20 cellular contexts compared by ENCODE assay signal in genomic region chr5:92637247-92637646, GRCh38.
"Had no signal": no experiment of that assay in that cellular context is flagged by ENCODE, and none has a peak within 500 bp of the region (broad histone marks: within the 10 kb centered on the region; RNA-seq: fewer than 3 reads in every experiment).

No MANE protein-coding gene starts in this region.

- H3K36me3 Mint-ChIP-seq: activated CD8-positive, alpha-beta memory T cell treated with anti-CD3 and anti-CD28 coated beads, Interleukin-2, amount 10 ng/mL, durations not matched to agents 7 days and 5 days; activated naive CD4-positive, alpha-beta T cell treated with anti-CD3 and anti-CD28 coated beads, Interleukin-2, amount 50 U/mL, for 72 hours; brain had no signal

- ATAC-seq: activated CD8-positive, alpha-beta memory T cell treated with anti-CD3 and anti-CD28 coated beads, Interleukin-2, amount 10 ng/mL, durations not matched to agents 7 days and 5 days; activated naive CD4-positive, alpha-beta T cell treated with anti-CD3 and anti-CD28 coated beads, Interleukin-2, amount 50 U/mL, for 72 hours; activated naive CD8-positive, alpha-beta T cell treated with anti-CD3 and anti-CD28 coated beads, Interleukin-2, amount 50 U/mL, for 24 hours; T-helper 17 cell had no signal

- H3K27ac Mint-ChIP-seq: activated B cell treated with CpG ODN at 0.5 μM for 24 hours; activated CD4-positive, alpha-beta T cell treated with anti-CD3 and anti-CD28 coated beads, Interleukin-2, amount 10 ng/mL, durations not matched to agents 24 days and 14 days; activated CD8-positive, alpha-beta memory T cell treated with anti-CD3 and anti-CD28 coated beads, Interleukin-2, amount 10 ng/mL, durations not matched to agents 7 days and 5 days; activated naive CD4-positive, alpha-beta T cell treated with anti-CD3 and anti-CD28 coated beads, Interleukin-2, amount 50 U/mL, for 72 hours; activated naive CD8-positive, alpha-beta T cell treated with anti-CD3 and anti-CD28 coated beads, Interleukin-2, amount 50 U/mL, for 24 hours; activated T-cell treated with anti-CD3 and anti-CD28 coated beads, Interleukin-2, amount 50 U/mL, for 24 hours; T-helper 17 cell had no signal

- H3K4me3 Mint-ChIP-seq: activated B cell treated with CpG ODN at 0.5 μM for 24 hours; activated CD4-positive, alpha-beta T cell treated with anti-CD3 and anti-CD28 coated beads, Interleukin-2, amount 10 ng/mL, durations not matched to agents 24 days and 14 days; activated CD8-positive, alpha-beta memory T cell treated with anti-CD3 and anti-CD28 coated beads, Interleukin-2, amount 10 ng/mL, durations not matched to agents 7 days and 5 days; activated naive CD8-positive, alpha-beta T cell treated with anti-CD3 and anti-CD28 coated beads, Interleukin-2, amount 50 U/mL, for 24 hours; activated T-cell treated with anti-CD3 and anti-CD28 coated beads, Interleukin-2, amount 50 U/mL, for 24 hours; brain; T-helper 17 cell had no signal

- H3K9me3 Mint-ChIP-seq: activated CD4-positive, alpha-beta T cell treated with anti-CD3 and anti-CD28 coated beads, Interleukin-2, amount 10 ng/mL, durations not matched to agents 24 days and 14 days had no signal

- H3K27ac ChIP-seq: KMS-11 had no signal

- H3K4me1 Mint-ChIP-seq: activated B cell treated with CpG ODN at 0.5 μM for 24 hours; activated CD4-positive, alpha-beta T cell treated with anti-CD3 and anti-CD28 coated beads, Interleukin-2, amount 10 ng/mL, durations not matched to agents 24 days and 14 days; activated CD8-positive, alpha-beta memory T cell treated with anti-CD3 and anti-CD28 coated beads, Interleukin-2, amount 10 ng/mL, durations not matched to agents 7 days and 5 days; activated naive CD8-positive, alpha-beta T cell treated with anti-CD3 and anti-CD28 coated beads, Interleukin-2, amount 50 U/mL, for 24 hours; T-helper 17 cell had no signal

- DNase-seq: activated B cell treated with CpG ODN at 0.5 μM for 24 hours; activated CD4-positive, alpha-beta T cell treated with anti-CD3 and anti-CD28 coated beads for 1 hour; activated CD4-positive, alpha-beta T cell treated with anti-CD3 and anti-CD28 coated beads, Interleukin-2, amount 10 ng/mL, durations not matched to agents 24 days and 14 days; activated CD4-positive, alpha-beta T cell treated with anti-CD3 and anti-CD28 coated beads, Interleukin-2, amount 50 U/mL, for 48 hours; activated CD8-positive, alpha-beta memory T cell treated with anti-CD3 and anti-CD28 coated beads, Interleukin-2, amount 10 ng/mL, durations not matched to agents 7 days and 5 days; activated effector memory CD4-positive, alpha-beta T cell treated with anti-CD3 and anti-CD28 coated beads, Interleukin-2, amount 50 U/mL, for 16 hours; activated naive CD4-positive, alpha-beta T cell treated with Interleukin-2 at 50 U/mL for 16 hours; activated naive CD8-positive, alpha-beta T cell treated with anti-CD3 and anti-CD28 coated beads, Interleukin-2, amount 50 U/mL, for 24 hours; activated T-cell treated with anti-CD3 and anti-CD28 coated beads, Interleukin-2, amount 50 U/mL, for 24 hours; amygdala; NCI-H1105; NCI-H1436; NCI-H1694 treated with DMSO at 0.1 percent for 48 hours; NCI-H2081; NCI-H510A treated with DMSO at 0.1 percent for 48 hours; T-helper 17 cell; T-helper 9 cell had no signal

- H3K27me3 Mint-ChIP-seq: activated B cell treated with CpG ODN at 0.5 μM for 24 hours; activated CD4-positive, alpha-beta T cell treated with anti-CD3 and anti-CD28 coated beads, Interleukin-2, amount 10 ng/mL, durations not matched to agents 24 days and 14 days; activated CD8-positive, alpha-beta memory T cell treated with anti-CD3 and anti-CD28 coated beads, Interleukin-2, amount 10 ng/mL, durations not matched to agents 7 days and 5 days; activated naive CD8-positive, alpha-beta T cell treated with anti-CD3 and anti-CD28 coated beads, Interleukin-2, amount 50 U/mL, for 24 hours; activated T-cell treated with anti-CD3 and anti-CD28 coated beads, Interleukin-2, amount 50 U/mL, for 24 hours; brain; T-helper 17 cell had no signal
